ENCODE assay signal across 17 cellular contexts in genomic region chr3:61192222-61192621, GRCh38.
"Had no signal": no experiment of that assay in that cellular context is flagged by ENCODE, and none has a peak within 500 bp of the region (broad histone marks: within the 10 kb centered on the region; RNA-seq: fewer than 3 reads in every experiment).

No MANE protein-coding gene starts in this region.

- H3K4me1 ChIP-seq: SJCRH30 had no signal

- DNase-seq: KBM-7, MV-4-11, NCI-H1048, NCI-H1105, NCI-H1436 treated with DMSO at 0.1 percent for 48 hours, NCI-H1694, NCI-H187 treated with DMSO at 0.1 percent for 48 hours, NCI-H2029 treated with DMSO at 0.1 percent for 48 hours, NCI-H2171, PC-3, SHP77 treated with DMSO at 0.1 percent for 48 hours, SJCRH30, T-helper 2 cell had no signal

- H3K9me3 ChIP-seq: SJCRH30 had no signal

- H3K27ac ChIP-seq: HL-60, RWPE1, SJCRH30, SK-N-MC had no signal

- H3K4me3 ChIP-seq: SJCRH30, SK-N-MC had no signal

- ATAC-seq: Panc1, PC-3 had no signal

- H3K27me3 ChIP-seq: SJCRH30 had no signal

- H3K36me3 ChIP-seq: SJCRH30 had no signal
